ENCODE assay signal across 8 cellular contexts in the genomic region with DNA sequence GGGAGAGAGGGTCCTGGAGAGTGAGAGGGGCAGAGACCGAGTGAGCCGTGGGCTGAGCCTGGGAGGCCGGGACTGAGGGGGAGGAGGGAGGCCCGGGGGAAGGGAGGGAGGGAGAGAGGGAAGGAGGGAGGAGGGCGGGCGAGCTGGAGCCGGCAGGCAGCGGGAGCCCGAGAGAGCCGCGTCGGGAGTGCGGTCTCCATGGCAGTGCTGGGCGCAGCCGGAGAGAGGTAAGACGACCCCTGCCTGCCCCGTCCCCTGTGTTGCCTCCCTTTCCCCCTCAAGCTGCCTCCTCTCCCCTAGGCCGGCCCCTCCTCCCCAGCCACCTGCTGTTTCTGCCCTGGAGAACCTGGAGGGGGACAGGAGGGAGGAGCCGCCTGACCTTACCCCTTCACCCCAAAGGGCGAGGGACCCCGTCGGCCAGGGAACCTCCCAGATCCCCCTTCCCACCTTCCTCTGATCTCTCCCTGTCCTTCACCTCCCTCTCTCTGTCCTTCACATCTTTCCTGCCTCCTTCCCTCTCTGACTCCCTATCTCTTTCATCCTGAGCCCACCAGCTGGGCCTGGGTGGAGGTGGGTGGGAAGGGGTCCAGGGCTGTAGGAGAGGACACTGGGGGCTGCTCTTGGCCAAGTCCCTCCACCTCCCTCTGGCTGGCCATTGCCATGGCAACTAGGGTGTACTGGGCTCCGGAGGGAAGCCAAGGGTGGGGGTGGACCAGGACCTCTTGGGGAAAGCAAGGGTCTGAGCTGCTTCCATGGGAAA. TPM values are rescaled to one million over a fixed set of nuclear protein-coding genes. Genes with fewer than 3 reads are reported as not detected.
A peak's percentile ranks its signal among the peaks of the same experiment; 100 is the strongest.
DNase-seq lines count a peak whose midpoint lies in the region; ATAC-seq and TF ChIP-seq lines count a peak whose summit lies in the region.

A gene with protein sequence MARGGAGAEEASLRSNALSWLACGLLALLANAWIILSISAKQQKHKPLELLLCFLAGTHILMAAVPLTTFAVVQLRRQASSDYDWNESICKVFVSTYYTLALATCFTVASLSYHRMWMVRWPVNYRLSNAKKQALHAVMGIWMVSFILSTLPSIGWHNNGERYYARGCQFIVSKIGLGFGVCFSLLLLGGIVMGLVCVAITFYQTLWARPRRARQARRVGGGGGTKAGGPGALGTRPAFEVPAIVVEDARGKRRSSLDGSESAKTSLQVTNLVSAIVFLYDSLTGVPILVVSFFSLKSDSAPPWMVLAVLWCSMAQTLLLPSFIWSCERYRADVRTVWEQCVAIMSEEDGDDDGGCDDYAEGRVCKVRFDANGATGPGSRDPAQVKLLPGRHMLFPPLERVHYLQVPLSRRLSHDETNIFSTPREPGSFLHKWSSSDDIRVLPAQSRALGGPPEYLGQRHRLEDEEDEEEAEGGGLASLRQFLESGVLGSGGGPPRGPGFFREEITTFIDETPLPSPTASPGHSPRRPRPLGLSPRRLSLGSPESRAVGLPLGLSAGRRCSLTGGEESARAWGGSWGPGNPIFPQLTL (plus strand): TSS at position 148 of the 760 bp plus-strand sequence. CDS start 2,078 bp downstream, outside the sequence.

- H3K27me3 ChIP-seq in kidney epithelial cell (ENCODE audit: control insufficient read depth, insufficient read depth, low read length): peaks cover 22% of the 10 kb centered on the region

- no peaks in the 10 kb centered on the region for H3K9me3 Mint-ChIP-seq in activated CD4-positive, alpha-beta T cell treated with anti-CD3 and anti-CD28 coated beads, Interleukin-2, amount 10 ng/mL, durations not matched to agents 24 days and 14 days
- no peaks in the 10 kb centered on the region for H3K9me3 Mint-ChIP-seq in stimulated activated effector memory CD8-positive, alpha-beta T cell treated with anti-CD3 and anti-CD28 coated beads, Interleukin-12 subunit alpha, Interleukin-12 subunit beta, amount 100 ng/mL, for 72 hours

- no peak for DNase-seq in activated CD4-positive, alpha-beta T cell treated with anti-CD3 and anti-CD28 coated beads, Interleukin-2, amount 10 ng/mL, durations not matched to agents 24 days and 14 days
- no peak for DNase-seq in activated CD4-positive, alpha-beta T cell treated with anti-CD3 and anti-CD28 coated beads for 1 hour
- DNase-seq in NCI-H345 (lab: John Stamatoyannopoulos, UW) (peak; percentile 69), cerebellar nuclear complex (lab: John Stamatoyannopoulos, UW) (peak; percentile 16 to 41), kidney epithelial cell (ENCODE audit: low read depth) (no peak)
- DNase-seq in stimulated activated effector memory CD8-positive, alpha-beta T cell treated with anti-CD3 and anti-CD28 coated beads, Interleukin-12 subunit alpha, Interleukin-12 subunit beta, amount 100 ng/mL, for 72 hours (ENCODE audit: low spot score in 2 of 2): no peak

- intact Hi-C loops in activated CD4-positive, alpha-beta T cell treated with anti-CD3 and anti-CD28 coated beads, Interleukin-2, amount 10 ng/mL, durations not matched to agents 24 days and 14 days (cut with micrococcal nuclease): no loop called here

- no peaks in the 10 kb centered on the region for H3K36me3 ChIP-seq in kidney epithelial cell (ENCODE audit: control insufficient read depth, insufficient read depth, low read length)

- ATAC-seq in stimulated activated effector memory CD8-positive, alpha-beta T cell treated with anti-CD3 and anti-CD28 coated beads, Interleukin-12 subunit alpha, Interleukin-12 subunit beta, amount 100 ng/mL, for 72 hours: no peak
- ATAC-seq in GM21576 (IDR thresholded peaks at IDR 0.05; ENCODE audit: unreplicated experiment) (no peak), HG03565 (IDR thresholded peaks at IDR 0.05; ENCODE audit: unreplicated experiment) (no peak)

- H3K27me3 Mint-ChIP-seq in activated CD4-positive, alpha-beta T cell treated with anti-CD3 and anti-CD28 coated beads, Interleukin-2, amount 10 ng/mL, durations not matched to agents 24 days and 14 days: peaks cover 31% of the 10 kb centered on the region

- peak within 1 kb of the TSS; percentile 78 for H3K27ac Mint-ChIP-seq in activated CD4-positive, alpha-beta T cell treated with anti-CD3 and anti-CD28 coated beads, Interleukin-2, amount 10 ng/mL, durations not matched to agents 24 days and 14 days
- peak within 1 kb of the TSS; percentile 77 for H3K27ac Mint-ChIP-seq in stimulated activated effector memory CD8-positive, alpha-beta T cell treated with anti-CD3 and anti-CD28 coated beads, Interleukin-12 subunit alpha, Interleukin-12 subunit beta, amount 100 ng/mL, for 72 hours

- H3K4me3 Mint-ChIP-seq in activated CD4-positive, alpha-beta T cell treated with anti-CD3 and anti-CD28 coated beads, Interleukin-2, amount 10 ng/mL, durations not matched to agents 24 days and 14 days: peak within 1 kb of the TSS; percentile 79
- peak within 1 kb of the TSS; percentile 56 for H3K4me3 Mint-ChIP-seq in stimulated activated effector memory CD8-positive, alpha-beta T cell treated with anti-CD3 and anti-CD28 coated beads, Interleukin-12 subunit alpha, Interleukin-12 subunit beta, amount 100 ng/mL, for 72 hours

- H3K4me1 Mint-ChIP-seq in activated CD4-positive, alpha-beta T cell treated with anti-CD3 and anti-CD28 coated beads, Interleukin-2, amount 10 ng/mL, durations not matched to agents 24 days and 14 days: peaks cover 23% of the 10 kb centered on the region
- H3K4me1 Mint-ChIP-seq in stimulated activated effector memory CD8-positive, alpha-beta T cell treated with anti-CD3 and anti-CD28 coated beads, Interleukin-12 subunit alpha, Interleukin-12 subunit beta, amount 100 ng/mL, for 72 hours: peaks cover 33% of the 10 kb centered on the region

- TF ChIP-seq CTCF in kidney epithelial cell (IDR thresholded peaks at IDR 0.05; ENCODE audit: insufficient read depth, low read length, poor library complexity, severe bottlenecking): no peak

- H3K36me3 Mint-ChIP-seq in activated CD4-positive, alpha-beta T cell treated with anti-CD3 and anti-CD28 coated beads, Interleukin-2, amount 10 ng/mL, durations not matched to agents 24 days and 14 days (ENCODE audit: low read depth): peaks cover 37% of the 10 kb centered on the region
- peaks cover 4% of the 10 kb centered on the region for H3K36me3 Mint-ChIP-seq in stimulated activated effector memory CD8-positive, alpha-beta T cell treated with anti-CD3 and anti-CD28 coated beads, Interleukin-12 subunit alpha, Interleukin-12 subunit beta, amount 100 ng/mL, for 72 hours

- H3K4me3 ChIP-seq in kidney epithelial cell (ENCODE audit: low read depth, low read length): peak within 1 kb of the TSS; percentile 45

RNA-seq across cellular contexts. Expression of the gene that starts here (rescaled TPM):
- total RNA-seq in activated CD4-positive, alpha-beta T cell treated with anti-CD3 and anti-CD28 coated beads, Interleukin-2, amount 10 ng/mL, durations not matched to agents 24 days and 14 days: 0.21 and 0.43 TPM in 2 replicates
- total RNA-seq in kidney epithelial cell: 0.21 and 0.75 TPM in 2 replicates

Comparison
In these comparisons a context has a peak if more than half of its experiments do, and no peak if none do; other contexts are left out.
1. DNase-seq: peak in NCI-H345 (single experiment) and cerebellar nuclear complex (2 of 2); none in activated CD4-positive, alpha-beta T cell treated with anti-CD3 and anti-CD28 coated beads, Interleukin-2, amount 10 ng/mL, durations not matched to agents 24 days and 14 days (single experiment), activated CD4-positive, alpha-beta T cell treated with anti-CD3 and anti-CD28 coated beads for 1 hour (single experiment), kidney epithelial cell (single experiment) and stimulated activated effector memory CD8-positive, alpha-beta T cell treated with anti-CD3 and anti-CD28 coated beads, Interleukin-12 subunit alpha, Interleukin-12 subunit beta, amount 100 ng/mL, for 72 hours (0 of 2).